ENCODE assay signal across 7 cellular contexts in the genomic region with DNA sequence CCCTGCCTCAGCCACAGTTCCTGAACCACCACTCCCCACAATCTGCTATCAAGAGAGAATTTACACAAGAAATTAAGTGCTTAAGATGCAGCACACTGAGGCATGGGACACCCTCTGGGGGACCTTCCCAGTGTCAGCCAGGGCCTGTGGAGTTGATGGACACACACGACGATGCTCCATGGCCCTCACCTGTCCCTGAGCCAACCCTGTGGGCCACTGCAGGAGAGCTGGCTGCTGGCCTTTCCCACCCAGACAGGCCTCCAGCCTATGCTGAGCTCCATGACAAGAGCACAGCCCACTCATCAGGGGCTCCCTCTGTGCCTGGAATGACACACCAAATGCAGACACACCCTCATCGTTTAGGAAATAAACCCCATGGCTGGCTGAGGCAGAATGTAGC.
"Had no signal": no experiment of that assay in that cellular context is flagged by ENCODE, and none has a peak within 500 bp of the region (broad histone marks: within the 10 kb centered on the region; RNA-seq: fewer than 3 reads in every experiment).

No MANE protein-coding gene starts in this region.

- H3K36me3 ChIP-seq: HAP-1 had no signal

- H3K4me3 ChIP-seq: GM23248, HAP-1 had no signal

- DNase-seq: GM23248, GOT3, H7, KBM-7 had no signal

- H3K27ac Mint-ChIP-seq: IgD-negative memory B cell had no signal

- H3K4me3 Mint-ChIP-seq: IgD-negative memory B cell had no signal

- H3K9ac ChIP-seq: GM23248 had no signal

- H3K36me3 Mint-ChIP-seq: IgD-negative memory B cell had no signal

- H3K4me1 Mint-ChIP-seq: IgD-negative memory B cell had no signal

- H3K9me3 ChIP-seq: HAP-1 had no signal

- H3K4me1 ChIP-seq: HAP-1 had no signal

- H2AFZ ChIP-seq: GM23248 had no signal

- FAIRE-seq: HepG2 had no signal

- H3K27ac ChIP-seq: GM23248 had no signal
